Comparison of ENCODE assay signal across 15 cellular contexts in genomic region chr14:26132061-26132460, GRCh38.
A peak's percentile ranks its signal among the peaks of the same experiment; 100 is the strongest.
DNase-seq lines count a peak whose midpoint lies in the region; TF ChIP-seq lines count a peak whose summit lies in the region.
"Had no signal": no experiment of that assay in that cellular context is flagged by ENCODE, and none has a peak within 500 bp of the region (broad histone marks: within the 10 kb centered on the region; RNA-seq: fewer than 3 reads in every experiment).

No MANE protein-coding gene starts in this region.

- H3K4me3 ChIP-seq in astrocyte of the spinal cord (ENCODE audit: low read depth, low read length) (no peak overlapping the region), fibroblast of pulmonary artery (replicated peaks; ENCODE audit: low read depth, low read length) (no peak overlapping the region), skeletal muscle cell (ENCODE audit: low read depth, low read length) (no peak overlapping the region)
- H3K4me3 ChIP-seq: BLaER1 treated with 17β-estradiol and CSF1 and Interleukin-3, amounts not matched to agents 10 nM and 100 nM; GM23248; HAP-1 had no signal

- in situ Hi-C loops in astrocyte of the spinal cord (cut with HindIII; ENCODE audit: low sequenced_read_pairs) = no loop called here

- TF ChIP-seq CTCF in astrocyte of the spinal cord (IDR thresholded peaks at IDR 0.05; ENCODE audit: low read depth, low read length) = no peak
- TF ChIP-seq CTCF in fibroblast of pulmonary artery (IDR thresholded peaks at IDR 0.05; ENCODE audit: low read length, missing control alignments) = no peak

- DNase-seq in astrocyte of the spinal cord (ENCODE audit: low read depth, low spot score) (peak; percentile 75), dermis blood vessel endothelial cell (peak; percentile 10), fibroblast of pulmonary artery (ENCODE audit: low read depth) (peak; percentile 80), skeletal muscle cell (ENCODE audit: low read depth) (peak; percentile 28), superior temporal gyrus (ENCODE audit: extremely low spot score) (no peak), NCI-H1092 treated with DMSO at 0.1 percent for 48 hours (lab: John Stamatoyannopoulos, UW) (no peak)
- DNase-seq in activated CD4-positive, alpha-beta T cell treated with anti-CD3 and anti-CD28 coated beads for 48 hours = no peak
- DNase-seq: Calu3; CD8-positive, alpha-beta T cell; DMS79 treated with DMSO at 0.1 percent for 48 hours; GF-D8; GM23248; IMR-90 had no signal

Comparison
In these comparisons a context has a peak if more than half of its experiments do, and no peak if none do; other contexts are left out.
1. DNase-seq: peak in astrocyte of the spinal cord (single experiment), dermis blood vessel endothelial cell (single experiment), fibroblast of pulmonary artery (single experiment) and skeletal muscle cell (single experiment); none in superior temporal gyrus (single experiment), activated CD4-positive, alpha-beta T cell treated with anti-CD3 and anti-CD28 coated beads for 48 hours (single experiment) and NCI-H1092 treated with DMSO at 0.1 percent for 48 hours (single experiment).